Comparison of ENCODE assay signal across 8 cellular contexts in the genomic region with DNA sequence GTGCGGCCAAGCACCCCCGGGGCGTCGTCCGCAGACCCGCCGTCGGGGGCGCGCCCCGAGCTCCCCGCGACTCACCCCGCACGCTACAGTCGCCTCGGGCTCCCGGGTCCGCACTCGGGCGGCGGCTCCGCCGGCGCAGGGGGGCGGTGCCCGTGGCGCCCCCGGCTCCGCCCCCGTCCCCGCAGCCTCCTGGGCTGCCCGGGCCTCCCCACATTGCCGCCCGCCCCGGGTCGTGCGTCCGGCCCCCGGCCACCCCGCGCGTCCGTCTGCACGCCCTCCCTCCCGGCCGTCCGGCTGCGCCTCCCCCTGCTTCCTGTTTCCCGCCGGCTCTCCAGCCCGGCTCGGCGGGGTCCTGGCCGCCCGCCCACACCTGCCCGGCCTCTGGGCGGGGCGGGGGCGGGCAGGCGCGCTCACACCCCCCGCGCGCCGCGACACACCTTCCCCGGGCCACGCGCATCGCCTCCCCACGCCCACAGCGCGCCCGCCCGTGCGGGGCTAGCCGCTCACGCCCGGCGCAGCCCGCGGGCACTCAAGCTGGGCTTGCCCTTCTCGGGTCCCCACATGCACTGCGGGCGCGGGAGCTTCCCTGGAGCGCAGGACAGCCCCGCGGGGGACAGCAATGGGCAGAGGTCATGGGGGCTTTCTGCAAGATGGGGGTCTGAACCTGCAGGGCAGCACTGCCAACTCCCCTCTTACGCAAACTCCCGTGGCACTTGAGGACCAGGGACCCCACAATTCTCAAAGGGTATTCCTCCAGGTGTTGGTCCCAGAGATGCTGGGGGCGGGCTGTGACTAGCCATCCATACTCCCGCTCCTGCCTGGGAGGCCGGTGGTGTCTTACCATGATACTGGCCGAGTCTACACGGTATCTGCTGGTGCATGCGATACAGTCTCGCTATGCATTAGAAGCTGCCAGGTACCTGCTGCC. TPM values are rescaled to one million over a fixed set of nuclear protein-coding genes. Genes with fewer than 3 reads are reported as not detected.
DNase-seq lines count a peak whose midpoint lies in the region; ATAC-seq and TF ChIP-seq lines count a peak whose summit lies in the region.

A gene with protein sequence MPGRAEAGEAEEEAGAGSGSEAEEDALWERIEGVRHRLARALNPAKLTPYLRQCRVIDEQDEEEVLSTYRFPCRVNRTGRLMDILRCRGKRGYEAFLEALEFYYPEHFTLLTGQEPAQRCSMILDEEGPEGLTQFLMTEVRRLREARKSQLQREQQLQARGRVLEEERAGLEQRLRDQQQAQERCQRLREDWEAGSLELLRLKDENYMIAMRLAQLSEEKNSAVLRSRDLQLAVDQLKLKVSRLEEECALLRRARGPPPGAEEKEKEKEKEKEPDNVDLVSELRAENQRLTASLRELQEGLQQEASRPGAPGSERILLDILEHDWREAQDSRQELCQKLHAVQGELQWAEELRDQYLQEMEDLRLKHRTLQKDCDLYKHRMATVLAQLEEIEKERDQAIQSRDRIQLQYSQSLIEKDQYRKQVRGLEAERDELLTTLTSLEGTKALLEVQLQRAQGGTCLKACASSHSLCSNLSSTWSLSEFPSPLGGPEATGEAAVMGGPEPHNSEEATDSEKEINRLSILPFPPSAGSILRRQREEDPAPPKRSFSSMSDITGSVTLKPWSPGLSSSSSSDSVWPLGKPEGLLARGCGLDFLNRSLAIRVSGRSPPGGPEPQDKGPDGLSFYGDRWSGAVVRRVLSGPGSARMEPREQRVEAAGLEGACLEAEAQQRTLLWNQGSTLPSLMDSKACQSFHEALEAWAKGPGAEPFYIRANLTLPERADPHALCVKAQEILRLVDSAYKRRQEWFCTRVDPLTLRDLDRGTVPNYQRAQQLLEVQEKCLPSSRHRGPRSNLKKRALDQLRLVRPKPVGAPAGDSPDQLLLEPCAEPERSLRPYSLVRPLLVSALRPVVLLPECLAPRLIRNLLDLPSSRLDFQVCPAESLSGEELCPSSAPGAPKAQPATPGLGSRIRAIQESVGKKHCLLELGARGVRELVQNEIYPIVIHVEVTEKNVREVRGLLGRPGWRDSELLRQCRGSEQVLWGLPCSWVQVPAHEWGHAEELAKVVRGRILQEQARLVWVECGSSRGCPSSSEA (minus strand): TSS at position 148 of the 928 bp plus-strand sequence. CDS start 215 bp downstream, outside the sequence.

- in situ Hi-C loops in HAP-1 (cut with MboI; ENCODE audit: low sequenced_read_pairs): no loop called here

- CTCF ChIA-PET in A673 (lab: Charles Lee): no interaction called here

- H3K4me3 ChIP-seq in A673 (ENCODE audit: low read depth, low read length, poor library complexity, severe bottlenecking) (peak within 1 kb of the TSS; percentile 47), HAP-1 (peak within 1 kb of the TSS; percentile 58), heart left ventricle (peak within 1 kb of the TSS; percentile 42 to 93 (median 66))

- no peaks in the 10 kb centered on the region for H3K9me3 ChIP-seq in A673 (ENCODE audit: low read depth, low read length, poor library complexity, severe bottlenecking)
- H3K9me3 ChIP-seq in HAP-1: no peaks in the 10 kb centered on the region
- peaks cover 0 to 4% (median 0%) of the 10 kb centered on the region in 12 donors for H3K9me3 ChIP-seq in heart left ventricle

- H3K36me3 ChIP-seq in A673 (ENCODE audit: insufficient read depth, low read length, poor library complexity, severe bottlenecking) (no peaks in the 10 kb centered on the region), HAP-1 (replicated peaks) (peaks cover 7% of the 10 kb centered on the region), heart left ventricle (peaks cover 0 to 15% (median 4%) of the 10 kb centered on the region in 9 donors)

- peaks cover 4% of the 10 kb centered on the region for H3K4me1 Mint-ChIP-seq in activated T-helper 2 cell treated with anti-CD3 and anti-CD28 coated beads, Interferon-gamma antibody, Interleukin-2, Interleukin-4, amounts not matched to agents 10 μg/mL and 5 μg/mL and 100 μg/mL, durations not matched to agents 14 hours and 24 hours and 36 hours (ENCODE audit: low read depth)

- TF ChIP-seq CTCF in A673 (conservative IDR thresholded peaks at IDR 0.05; ENCODE audit: low read depth, low read length) (no peak), heart left ventricle (IDR thresholded peaks at IDR 0.05) (no peak)

- H3K27me3 ChIP-seq in A673 (replicated peaks; ENCODE audit: insufficient read depth, low read depth, low read length, poor library complexity) (peaks cover 13% of the 10 kb centered on the region), HAP-1 (ENCODE audit: low read depth) (no peaks in the 10 kb centered on the region), heart left ventricle (peaks cover 0 to 32% (median 16%) of the 10 kb centered on the region in 9 donors)

- no peak within 1 kb of the TSS for H3K27ac ChIP-seq in A673 (ENCODE audit: low read depth, low read length, poor library complexity, severe bottlenecking)
- H3K27ac ChIP-seq in heart left ventricle: peak within 1 kb of the TSS; percentile 60 to 91 (median 86)

- no peaks in the 10 kb centered on the region for H3K36me3 Mint-ChIP-seq in activated T-helper 2 cell treated with anti-CD3 and anti-CD28 coated beads, Interferon-gamma antibody, Interleukin-2, Interleukin-4, amounts not matched to agents 10 μg/mL and 5 μg/mL and 100 μg/mL, durations not matched to agents 14 hours and 24 hours and 36 hours (ENCODE audit: low read depth)

- DNase-seq in A673 (ENCODE audit: low spot score): no peak
- DNase-seq in HAP-1 (ENCODE audit: low spot score in 2 of 2): peak; percentile 11 to 68
- DNase-seq in activated T-helper 2 cell treated with anti-CD3 and anti-CD28 coated beads, Interferon-gamma antibody, Interleukin-2, Interleukin-4, amounts not matched to agents 10 μg/mL and 5 μg/mL and 100 μg/mL, durations not matched to agents 14 hours and 24 hours and 36 hours (ENCODE audit: low spot score): no peak
- peak in 3 of 5 donors; percentile 50 to 76 (median 71) for DNase-seq in heart left ventricle
- no peak for DNase-seq in renal cortical epithelial cell (ENCODE audit: low read depth)
- no peak for DNase-seq in erythroblast (lab: John Stamatoyannopoulos, UW)

- TF ChIP-seq POLR2A in heart left ventricle (IDR thresholded peaks at IDR 0.05): peak in 1 of 2 donors; percentile 14
- no peak for TF ChIP-seq POLR2A in erythroblast (IDR thresholded peaks at IDR 0.05; ENCODE audit: low read length)

- intact Hi-C loops in A673 (cut with micrococcal nuclease; ENCODE audit: unreplicated experiment): no loop called here
- intact Hi-C loops in activated T-helper 2 cell treated with anti-CD3 and anti-CD28 coated beads, Interferon-gamma antibody, Interleukin-2, Interleukin-4, amounts not matched to agents 10 μg/mL and 5 μg/mL and 100 μg/mL, durations not matched to agents 14 hours and 24 hours and 36 hours (cut with micrococcal nuclease): no loop called here
- intact Hi-C loops in heart left ventricle (cut with DNase I): loop anchor here in 1 of 10 donors (5.0 kb wide), 1 partner anchor 37 kb away; no protein-coding TSS in a partner anchor

- H3K27ac Mint-ChIP-seq in activated T-helper 2 cell treated with anti-CD3 and anti-CD28 coated beads, Interferon-gamma antibody, Interleukin-2, Interleukin-4, amounts not matched to agents 10 μg/mL and 5 μg/mL and 100 μg/mL, durations not matched to agents 14 hours and 24 hours and 36 hours: no peak within 1 kb of the TSS

- BruUV-seq in A673 (replicated peaks; lab: Mats Ljungman, UMichigan): no TSS peak

- H3K4me3 Mint-ChIP-seq in activated T-helper 2 cell treated with anti-CD3 and anti-CD28 coated beads, Interferon-gamma antibody, Interleukin-2, Interleukin-4, amounts not matched to agents 10 μg/mL and 5 μg/mL and 100 μg/mL, durations not matched to agents 14 hours and 24 hours and 36 hours (ENCODE audit: low read depth): peak within 1 kb of the TSS; percentile 53

- peaks cover 59% of the 10 kb centered on the region for H3K27me3 Mint-ChIP-seq in activated T-helper 2 cell treated with anti-CD3 and anti-CD28 coated beads, Interferon-gamma antibody, Interleukin-2, Interleukin-4, amounts not matched to agents 10 μg/mL and 5 μg/mL and 100 μg/mL, durations not matched to agents 14 hours and 24 hours and 36 hours (ENCODE audit: low read depth)

- WGBS in heart left ventricle, 4 donors: 4 to 19% (median 6%) methylated on average over 13 to 99 of the region's 99 CpGs

- peaks cover 6% of the 10 kb centered on the region for H3K4me1 ChIP-seq in A673 (ENCODE audit: insufficient read depth, low read length, poor library complexity, severe bottlenecking)
- H3K4me1 ChIP-seq in HAP-1: peaks cover 6% of the 10 kb centered on the region; the same call in 1 of the 2 replicates
- H3K4me1 ChIP-seq in heart left ventricle: peaks cover 0 to 22% (median 16%) of the 10 kb centered on the region in 12 donors

- POLR2A ChIA-PET in A673 (lab: Charles Lee; ENCODE audit: low non-redundant PET): no interaction called here

- H3K9me3 Mint-ChIP-seq in activated T-helper 2 cell treated with anti-CD3 and anti-CD28 coated beads, Interferon-gamma antibody, Interleukin-2, Interleukin-4, amounts not matched to agents 10 μg/mL and 5 μg/mL and 100 μg/mL, durations not matched to agents 14 hours and 24 hours and 36 hours: no peaks in the 10 kb centered on the region

- ATAC-seq in heart left ventricle (peak; percentile 21 to 70 (median 65)), GM18858 (IDR thresholded peaks at IDR 0.05; ENCODE audit: unreplicated experiment) (no peak), GM18861 (IDR thresholded peaks at IDR 0.05; ENCODE audit: unreplicated experiment) (no peak)

RNA-seq across cellular contexts. Expression of the gene that starts here (rescaled TPM):
- total RNA-seq in A673 (2021): 0.26 and 1.0 TPM in 2 replicates
- total RNA-seq in activated T-helper 2 cell treated with anti-CD3 and anti-CD28 coated beads, Interferon-gamma antibody, Interleukin-2, Interleukin-4, amounts not matched to agents 10 μg/mL and 5 μg/mL and 100 μg/mL, durations not matched to agents 14 hours and 24 hours and 36 hours: 0.09 TPM in 1 of 2 replicates, not detected in the other
- 10 to 100 TPM in 3 of 9 donors, 1 to 10 TPM in 6; 5.2 to 12.6 (median 8.1) TPM for total RNA-seq in heart left ventricle
- polyA plus RNA-seq in heart left ventricle: 10 to 100 TPM in 1 of 2 donors, 1 to 10 TPM in 1; 7.8 to 13.9 TPM
- total RNA-seq in renal cortical epithelial cell: 39.9 and 46.0 TPM in 2 replicates

Comparison
In these comparisons a context has a peak if more than half of its experiments do, and no peak if none do; other contexts are left out.
1. DNase-seq: peak in HAP-1 (2 of 2) and heart left ventricle (3 of 5); none in A673 (single experiment), activated T-helper 2 cell treated with anti-CD3 and anti-CD28 coated beads, Interferon-gamma antibody, Interleukin-2, Interleukin-4, amounts not matched to agents 10 μg/mL and 5 μg/mL and 100 μg/mL, durations not matched to agents 14 hours and 24 hours and 36 hours (single experiment), renal cortical epithelial cell (single experiment) and erythroblast (0 of 2).
2. ATAC-seq: peak in heart left ventricle (4 of 4); none in GM18858 (single experiment) and GM18861 (single experiment).
3. Peak in every context shown above with its lines, with median percentiles within 50 percentile points of each other: H3K4me3 ChIP-seq.